In the genomic region with DNA sequence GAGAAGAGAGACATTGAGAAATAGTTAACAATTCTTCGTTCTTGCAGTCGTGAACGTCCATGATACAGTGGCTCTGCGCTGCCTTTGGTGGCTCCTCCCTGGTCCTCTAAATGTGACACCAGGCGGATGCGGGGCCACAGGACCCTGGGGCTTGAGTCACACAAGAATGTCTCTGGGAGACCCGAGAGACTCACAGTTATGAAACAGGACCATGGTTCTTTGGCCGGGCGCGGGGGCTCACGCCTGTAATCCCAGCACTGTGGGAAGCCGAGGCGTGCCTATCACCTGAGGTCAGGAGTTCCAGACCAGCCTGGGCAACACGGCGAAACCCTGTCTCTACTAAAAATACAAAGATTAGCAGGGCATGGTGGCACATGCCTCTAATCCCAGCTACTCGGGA, we compare ENCODE assay signal across 1 cellular context.
TF ChIP-seq lines count a peak whose summit lies in the region.

No MANE protein-coding gene starts in this region.

TF ChIP-seq in K562, 482 proteins besides CTCF, POLR2A, EP300 and RAD21:
- TF ChIP-seq CBX2 (IDR thresholded peaks at IDR 0.05; ENCODE audit: insufficient read depth, low read length, poor library complexity, severe bottlenecking): peak; percentile 27
- TF ChIP-seq ZBTB1 (CRISPR knock-in tag; IDR thresholded peaks at IDR 0.05; ENCODE audit: borderline replicate concordance, low read depth): no peak
- no peak for TF ChIP-seq ZNF12 (CRISPR knock-in tag; IDR thresholded peaks at IDR 0.05)
